ENCODE assay signal across 8 cellular contexts in the genomic region with DNA sequence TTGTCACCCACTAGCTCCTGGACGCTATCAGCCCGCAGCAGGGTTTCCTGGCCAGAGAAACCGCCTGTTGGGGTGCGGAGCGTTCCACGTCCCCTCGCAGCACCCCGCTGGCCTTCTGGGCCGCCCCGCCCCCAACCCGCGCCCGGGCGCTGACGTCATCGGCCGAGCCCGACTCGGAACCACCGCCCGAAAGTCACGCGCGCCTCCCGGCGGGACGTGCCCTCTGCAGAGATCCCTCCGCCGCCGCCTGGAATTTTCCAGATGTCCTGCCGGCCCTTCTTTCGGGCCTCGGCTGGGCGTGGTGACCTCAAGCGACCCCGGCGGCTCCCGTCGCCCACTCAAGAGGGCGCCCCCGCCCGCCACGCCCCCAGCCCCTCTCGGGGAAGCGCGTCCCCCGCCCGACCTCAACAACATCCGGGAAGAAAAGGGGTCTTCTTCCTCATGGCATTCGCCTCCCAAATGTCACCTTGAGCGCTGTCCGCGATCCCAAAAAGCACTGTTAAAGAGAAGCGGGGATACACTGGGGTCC. TPM values are rescaled to one million over a fixed set of nuclear protein-coding genes. Genes with fewer than 3 reads are reported as not detected.
A peak's percentile ranks its signal among the peaks of the same experiment; 100 is the strongest.
DNase-seq lines count a peak whose midpoint lies in the region; TF ChIP-seq lines count a peak whose summit lies in the region.

No MANE protein-coding gene starts in this region.

- H3K9ac ChIP-seq in iPS-20b (ENCODE audit: low read depth, low read length) = peak overlapping the region; percentile 83
- peak overlapping the region; percentile 99 to 100 (median 100) for H3K9ac ChIP-seq in skeletal muscle tissue (ENCODE audit: low read depth in 1 of 3, low read length in 3 of 3)

- no peaks in the 10 kb centered on the region for H3K27me3 ChIP-seq in H7 (ENCODE audit: control insufficient read depth, insufficient read depth, low read length)
- no peaks in the 10 kb centered on the region for H3K27me3 ChIP-seq in iPS-20b (ENCODE audit: insufficient read depth, low read length)
- H3K27me3 ChIP-seq in skeletal muscle tissue (ENCODE audit: control insufficient read depth in 3 of 3, insufficient read depth in 3 of 3, low read length in 3 of 3) = no peaks in the 10 kb centered on the region

- peaks cover 2% of the 10 kb centered on the region; the same call in 1 of the 2 replicates for H3K36me3 ChIP-seq in H7 (replicated peaks; ENCODE audit: control insufficient read depth, insufficient read depth, low read length)
- H3K36me3 ChIP-seq in iPS-20b (ENCODE audit: insufficient read depth, low read depth, low read length) = no peaks in the 10 kb centered on the region
- peaks cover 33 to 43% (median 39%) of the 10 kb centered on the region in 3 donors for H3K36me3 ChIP-seq in skeletal muscle tissue (ENCODE audit: control insufficient read depth in 3 of 3, insufficient read depth in 3 of 3, low read length in 3 of 3)

- DNase-seq in CMK (ENCODE audit: low read depth) (peak; percentile 99), H7 (peak; percentile 95), NCI-H1930 (lab: John Stamatoyannopoulos, UW) (peak; percentile 94 to 97), T47D (ENCODE audit: low read depth in 1 of 2, low spot score in 1 of 2) (peak; percentile 78 to 99), OCI-M2 (lab: John Stamatoyannopoulos, UW; ENCODE audit: unreplicated experiment) (no peak)

- TF ChIP-seq CTCF in WI38 (IDR thresholded peaks at IDR 0.05; ENCODE audit: low read depth, low read length) = no peak

- H3K4me3 ChIP-seq in H7 (ENCODE audit: insufficient read depth, low read depth, low read length) = peak overlapping the region; percentile 77
- H3K4me3 ChIP-seq in WI38 (ENCODE audit: low read depth, low read length) = peak overlapping the region; percentile 91
- peak overlapping the region; percentile 72 for H3K4me3 ChIP-seq in iPS-20b (ENCODE audit: low read length)
- H3K4me3 ChIP-seq in skeletal muscle tissue (ENCODE audit: low read length in 3 of 3) = peak overlapping the region; percentile 90 to 100 (median 90)

- peaks cover 43% of the 10 kb centered on the region for H3K4me1 ChIP-seq in iPS-20b (ENCODE audit: insufficient read depth, low read length)
- H3K4me1 ChIP-seq in skeletal muscle tissue (ENCODE audit: control insufficient read depth in 3 of 3, insufficient read depth in 3 of 3, low read length in 3 of 3) = peaks cover 50 to 53% (median 52%) of the 10 kb centered on the region in 3 donors

- in situ Hi-C loops in T47D (cut with HindIII; ENCODE audit: low pct_unique_long_range_greater_than_20kb, low sequenced_read_pairs) = no loop called here

- H3K27ac ChIP-seq in iPS-20b (ENCODE audit: low read length) (peak overlapping the region; percentile 50), skeletal muscle tissue (ENCODE audit: low read depth, low read length) (peak overlapping the region; percentile 99)

- H3K9me3 ChIP-seq in iPS-20b (ENCODE audit: insufficient read depth, low read depth, low read length) (no peaks in the 10 kb centered on the region), skeletal muscle tissue (ENCODE audit: control insufficient read depth in 3 of 3, low read length in 3 of 3) (no peaks in the 10 kb centered on the region)

RNA-seq across cellular contexts. Expression of gene NEAT1, which starts 0.4 kb away (rescaled TPM):
- total RNA-seq in H7 (2014; rRNA removed; shearing (Covaris generic)) = 6.4 and 10.6 TPM in 2 replicates
- total RNA-seq in skeletal muscle tissue = 26.1 TPM

RNA-seq across cellular contexts. Expression of gene FRMD8, which starts 35.7 kb away (rescaled TPM):
- total RNA-seq in H7 (2014; rRNA removed; shearing (Covaris generic)) = 24.5 and 37.1 TPM in 2 replicates
- 8.4 TPM for total RNA-seq in skeletal muscle tissue

RNA-seq across cellular contexts. Expression of gene SLC25A45, which starts 39.7 kb away (rescaled TPM):
- total RNA-seq in H7 (2014; rRNA removed; shearing (Covaris generic)) = 0.73 and 0.81 TPM in 2 replicates
- total RNA-seq in skeletal muscle tissue = 3.7 TPM
